2 cellular contexts compared by ENCODE assay signal in genomic region chr15:41940441-41940857, GRCh38.
TF ChIP-seq lines count a peak whose summit lies in the region.

No MANE protein-coding gene starts in this region.

TF ChIP-seq in HCT116, 20 proteins besides CTCF, POLR2A, EP300 and RAD21 (continued from another document):
- TF ChIP-seq MAX (IDR thresholded peaks at IDR 0.05) (peak; percentile 96), SIN3A (IDR thresholded peaks at IDR 0.05; ENCODE audit: low read depth) (peak; percentile 92), CEBPB (IDR thresholded peaks at IDR 0.05; ENCODE audit: low read depth) (peak; percentile 77), TCF7L2 (IDR thresholded peaks at IDR 0.05; ENCODE audit: borderline replicate concordance, extremely low read depth, insufficient read depth, insufficient read length) (peak; percentile 81), SP1 (IDR thresholded peaks at IDR 0.05; ENCODE audit: low read depth) (peak; percentile 91), FOSL1 (IDR thresholded peaks at IDR 0.05; ENCODE audit: low read depth) (peak; percentile 93), JUND (IDR thresholded peaks at IDR 0.05) (peak; percentile 95), EGR1 (IDR thresholded peaks at IDR 0.05; ENCODE audit: low read depth) (no peak), EZH2 (IDR thresholded peaks at IDR 0.05) (no peak), SRF (IDR thresholded peaks at IDR 0.05; ENCODE audit: low read depth) (peak; percentile 64)
- TF ChIP-seq, protein P1, sequence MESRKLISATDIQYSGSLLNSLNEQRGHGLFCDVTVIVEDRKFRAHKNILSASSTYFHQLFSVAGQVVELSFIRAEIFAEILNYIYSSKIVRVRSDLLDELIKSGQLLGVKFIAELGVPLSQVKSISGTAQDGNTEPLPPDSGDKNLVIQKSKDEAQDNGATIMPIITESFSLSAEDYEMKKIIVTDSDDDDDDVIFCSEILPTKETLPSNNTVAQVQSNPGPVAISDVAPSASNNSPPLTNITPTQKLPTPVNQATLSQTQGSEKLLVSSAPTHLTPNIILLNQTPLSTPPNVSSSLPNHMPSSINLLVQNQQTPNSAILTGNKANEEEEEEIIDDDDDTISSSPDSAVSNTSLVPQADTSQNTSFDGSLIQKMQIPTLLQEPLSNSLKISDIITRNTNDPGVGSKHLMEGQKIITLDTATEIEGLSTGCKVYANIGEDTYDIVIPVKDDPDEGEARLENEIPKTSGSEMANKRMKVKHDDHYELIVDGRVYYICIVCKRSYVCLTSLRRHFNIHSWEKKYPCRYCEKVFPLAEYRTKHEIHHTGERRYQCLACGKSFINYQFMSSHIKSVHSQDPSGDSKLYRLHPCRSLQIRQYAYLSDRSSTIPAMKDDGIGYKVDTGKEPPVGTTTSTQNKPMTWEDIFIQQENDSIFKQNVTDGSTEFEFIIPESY (IDR thresholded peaks at IDR 0.05; ENCODE audit: extremely low read depth, insufficient replicate concordance, low read length), result no peak
TF ChIP-seq in HCT116: peak in this region for 10.

TF ChIP-seq in endothelial cell of umbilical vein, 7 proteins besides CTCF, POLR2A, EP300 and RAD21 (continued from another document):
- TF ChIP-seq MAX (IDR thresholded peaks at IDR 0.05; ENCODE audit: insufficient read depth, insufficient read length) (peak; percentile 78), POLR2AphosphoS5 (IDR thresholded peaks at IDR 0.05; ENCODE audit: insufficient read depth, low read depth, low read length) (peak; percentile 76), EZH2 (IDR thresholded peaks at IDR 0.05; ENCODE audit: borderline replicate concordance, low read depth, low read length, severe bottlenecking) (no peak), MYC (IDR thresholded peaks at IDR 0.05; ENCODE audit: low read depth, low read length) (no peak), GATA2 (IDR thresholded peaks at IDR 0.05; ENCODE audit: insufficient read depth, insufficient read length, low read depth, low read length) (peak; percentile 55), FOS (IDR thresholded peaks at IDR 0.05; ENCODE audit: borderline replicate concordance, insufficient read depth, low read length) (peak; percentile 91)
